ENCODE assay signal across 18 cellular contexts in the genomic region with DNA sequence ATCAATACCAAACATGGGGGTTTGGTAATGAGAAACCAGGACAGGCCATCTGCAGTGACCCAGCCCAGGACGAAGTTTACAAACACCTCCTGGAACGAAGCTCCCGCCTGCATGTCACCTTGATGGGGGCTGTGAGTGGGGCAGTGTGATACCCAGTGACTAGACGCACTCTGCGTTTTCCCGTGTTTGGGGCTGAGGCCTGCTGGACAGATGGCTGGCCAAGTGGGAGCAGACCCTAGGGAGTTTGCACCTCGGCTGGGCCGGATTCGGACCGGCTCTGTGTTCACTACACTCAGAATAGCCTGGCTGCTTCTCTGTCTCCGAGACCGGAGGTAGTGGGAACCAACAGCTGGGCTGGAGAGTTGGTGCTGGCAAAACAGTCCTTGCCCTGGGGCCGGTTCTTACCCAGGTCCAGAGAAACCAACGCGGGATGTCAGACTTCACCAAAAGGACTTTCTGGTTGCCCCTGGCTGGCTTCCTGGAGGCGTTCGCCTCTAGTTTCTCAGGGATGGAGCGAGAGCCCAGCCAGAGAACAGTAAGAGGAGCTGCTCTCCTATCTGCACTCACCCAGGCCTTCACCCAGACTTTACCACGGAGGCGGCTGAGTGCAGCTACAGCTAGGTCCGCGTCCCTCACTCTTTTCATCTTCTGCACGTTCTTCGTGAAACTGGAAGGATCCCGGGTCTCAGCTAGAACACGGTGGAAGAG. TPM values are rescaled to one million over a fixed set of nuclear protein-coding genes. Genes with fewer than 3 reads are reported as not detected.
A peak's percentile ranks its signal among the peaks of the same experiment; 100 is the strongest.
DNase-seq lines count a peak whose midpoint lies in the region; ATAC-seq, FAIRE-seq and TF ChIP-seq lines count a peak whose summit lies in the region.
"Had no signal": no experiment of that assay in that cellular context is flagged by ENCODE, and none has a peak within 500 bp of the region (broad histone marks: within the 10 kb centered on the region; RNA-seq: fewer than 3 reads in every experiment).

No MANE protein-coding gene starts in this region.

- H3K9ac ChIP-seq in mesenchymal stem cell (ENCODE audit: low read length): peak overlapping the region; percentile 48

- H2AFZ ChIP-seq in mesenchymal stem cell (ENCODE audit: low read depth, low read length): no peak overlapping the region
- H2AFZ ChIP-seq: hepatocyte had no signal

- H3K4ac ChIP-seq in mesenchymal stem cell (ENCODE audit: low read depth in 1 of 2, low read length in 2 of 2): no peak overlapping the region

- FAIRE-seq in HTR-8/SVneo (lab: Jason Lieb, UNC): no peak

- H2BK120ac ChIP-seq in mesenchymal stem cell (ENCODE audit: low read depth, low read length): no peak overlapping the region

- H3K79me1 ChIP-seq in mesenchymal stem cell (replicated peaks; ENCODE audit: low read length, poor library complexity, severe bottlenecking): peaks cover 9% of the 10 kb centered on the region

- no peak overlapping the region for H2AK5ac ChIP-seq in mesenchymal stem cell (ENCODE audit: low read length, severe bottlenecking)

- DNase-seq in Right ventricle myocardium inferior (ENCODE audit: missing footprints) (no peak), right atrium auricular region (ENCODE audit: low spot score) (no peak), brain microvascular endothelial cell (no peak), mesenchymal stem cell (no peak), HTR-8/SVneo (ENCODE audit: insufficient read length, low spot score) (no peak), NCI-H1436 (lab: John Stamatoyannopoulos, UW) (no peak)
- DNase-seq: activated naive CD4-positive, alpha-beta T cell treated with anti-CD3 and anti-CD28 coated beads for 36 hours; central memory CD4-positive, alpha-beta T cell; NCI-H524 treated with DMSO at 0.1 percent for 48 hours; SHP77 treated with DMSO at 0.1 percent for 48 hours; stimulated activated CD4-positive, alpha-beta T cell treated with anti-CD3 and anti-CD28 coated beads, Interleukin-12 subunit alpha, Interleukin-12 subunit beta, amount 100 ng/mL, for 4 hours; thyroid gland had no signal

- no peak overlapping the region for H3K14ac ChIP-seq in mesenchymal stem cell (ENCODE audit: low read length in 2 of 2)

- no peak overlapping the region for H3K27ac ChIP-seq in right atrium auricular region
- H3K27ac ChIP-seq in brain microvascular endothelial cell: peak overlapping the region; percentile 74
- peak overlapping the region; percentile 72 for H3K27ac ChIP-seq in mesenchymal stem cell (ENCODE audit: low read length, poor library complexity, severe bottlenecking)
- H3K27ac ChIP-seq: hepatocyte, thyroid gland had no signal

- H2BK12ac ChIP-seq in mesenchymal stem cell (ENCODE audit: low read length in 2 of 2): peak overlapping the region; percentile 37 to 69

- intact Hi-C loops in Right ventricle myocardium inferior (cut with DNase I): no loop called here

- in situ Hi-C loops in brain microvascular endothelial cell (cut with HindIII; ENCODE audit: low pct_ligation_motif_present, low sequenced_read_pairs): no loop called here

- H3K23ac ChIP-seq in mesenchymal stem cell (ENCODE audit: low read length in 2 of 2): peak overlapping the region in 1 of 2 experiments; percentile 48

- H3K4me1 ChIP-seq in right atrium auricular region: peaks cover 0 to 12% of the 10 kb centered on the region in 2 donors
- H3K4me1 ChIP-seq in mesenchymal stem cell (ENCODE audit: control insufficient read depth, insufficient read depth, low read depth, low read length): peaks cover 33% of the 10 kb centered on the region

- H3K9me3 ChIP-seq in right atrium auricular region (no peaks in the 10 kb centered on the region), mesenchymal stem cell (ENCODE audit: control insufficient read depth, low read length) (no peaks in the 10 kb centered on the region)
- H3K9me3 ChIP-seq: thyroid gland had no signal

- H2BK15ac ChIP-seq in mesenchymal stem cell (ENCODE audit: low read depth, poor library complexity, severe bottlenecking): peak overlapping the region; percentile 49

- H4K91ac ChIP-seq in mesenchymal stem cell (ENCODE audit: low read length): peak overlapping the region; percentile 11

- H3K27me3 ChIP-seq in right atrium auricular region (no peaks in the 10 kb centered on the region), brain microvascular endothelial cell (replicated peaks) (no peaks in the 10 kb centered on the region), mesenchymal stem cell (ENCODE audit: control insufficient read depth in 1 of 2, insufficient read depth in 1 of 2, low read length in 2 of 2) (no peaks in the 10 kb centered on the region)
- H3K27me3 ChIP-seq: hepatocyte, thyroid gland had no signal

- no peak overlapping the region for H3K4me2 ChIP-seq in mesenchymal stem cell (ENCODE audit: low read length, poor library complexity, severe bottlenecking)
- H3K4me2 ChIP-seq: hepatocyte had no signal

- peak overlapping the region; percentile 71 for H4K8ac ChIP-seq in mesenchymal stem cell (ENCODE audit: low read length)

- peaks cover 38% of the 10 kb centered on the region for H3K36me3 ChIP-seq in right atrium auricular region
- peaks cover 55% of the 10 kb centered on the region for H3K36me3 ChIP-seq in brain microvascular endothelial cell (replicated peaks)
- H3K36me3 ChIP-seq in mesenchymal stem cell (ENCODE audit: control insufficient read depth in 1 of 2, insufficient read depth in 2 of 2, low read depth in 1 of 2, low read length in 2 of 2): peaks cover 69 to 73% of the 10 kb centered on the region in 2 experiments

- H3K4me3 ChIP-seq in right atrium auricular region: no peak overlapping the region
- H3K4me3 ChIP-seq in brain microvascular endothelial cell (ENCODE audit: low read depth, low read length): no peak overlapping the region
- H3K4me3 ChIP-seq in mesenchymal stem cell (ENCODE audit: insufficient read depth in 1 of 2, low read depth in 1 of 2, low read length in 2 of 2): no peak overlapping the region
- H3K4me3 ChIP-seq: hepatocyte, thyroid gland had no signal

- H2BK5ac ChIP-seq in mesenchymal stem cell (ENCODE audit: low read depth, low read length, poor library complexity, severe bottlenecking): no peak overlapping the region

- ATAC-seq in Right ventricle myocardium inferior (peak; percentile 23), HG03342 (IDR thresholded peaks at IDR 0.05; ENCODE audit: unreplicated experiment) (no peak), GM18861 (IDR thresholded peaks at IDR 0.05; ENCODE audit: unreplicated experiment) (no peak)

- peak overlapping the region; percentile 14 to 58 for H3K18ac ChIP-seq in mesenchymal stem cell (ENCODE audit: low read depth in 1 of 2, low read length in 2 of 2)

- TF ChIP-seq CTCF in right atrium auricular region (IDR thresholded peaks at IDR 0.05) (no peak), brain microvascular endothelial cell (IDR thresholded peaks at IDR 0.05; ENCODE audit: low read depth, low read length, missing control alignments) (no peak)

- 90% methylated on average over 26 of the region's 26 CpGs for WGBS in mesenchymal stem cell

RNA-seq across cellular contexts. Expression of a gene that starts 20.4 kb away (rescaled TPM):
- total RNA-seq in Right ventricle myocardium inferior (32.7 TPM), right atrium auricular region (10 to 100 TPM; 28.4 to 84.8 TPM)
- polyA plus RNA-seq in mesenchymal stem cell (2013, experiment 1 of 2): 78.8 TPM
- polyA plus RNA-seq in mesenchymal stem cell (2013, experiment 2 of 2): 76.6 TPM

RNA-seq across cellular contexts. Expression of a gene that starts 33.8 kb away (rescaled TPM):
- total RNA-seq in Right ventricle myocardium inferior: not detected
- total RNA-seq in right atrium auricular region: not detected
- polyA plus RNA-seq in mesenchymal stem cell (2013, experiment 1 of 2): not detected
- not detected for polyA plus RNA-seq in mesenchymal stem cell (2013, experiment 2 of 2)
- total RNA-seq: activated naive CD4-positive, alpha-beta T cell treated with anti-CD3 and anti-CD28 coated beads for 36 hours; epithelial cell of proximal tubule; hepatocyte; HT-29; liver; thyroid gland had no signal
- polyA plus RNA-seq: hepatocyte, liver had no signal

RNA-seq across cellular contexts. Expression of a gene that starts 50.7 kb away (rescaled TPM):
- total RNA-seq in Right ventricle myocardium inferior (15.9 TPM), right atrium auricular region (10 to 100 TPM; 14.5 to 20.5 TPM)
- 59.6 TPM for polyA plus RNA-seq in mesenchymal stem cell (2013, experiment 1 of 2)
- polyA plus RNA-seq in mesenchymal stem cell (2013, experiment 2 of 2): 58.9 TPM

RNA-seq across cellular contexts. Expression of a gene that starts 50.9 kb away (rescaled TPM):
- total RNA-seq in Right ventricle myocardium inferior: 13.8 TPM
- total RNA-seq in right atrium auricular region: 1 to 10 TPM; 6.3 to 7.6 TPM
- polyA plus RNA-seq in mesenchymal stem cell (2013, experiment 1 of 2): 5.4 TPM
- 5.6 TPM for polyA plus RNA-seq in mesenchymal stem cell (2013, experiment 2 of 2)

Comparison
In these comparisons a context has a peak if more than half of its experiments do, and no peak if none do; other contexts are left out.
1. H3K27ac ChIP-seq: peak in brain microvascular endothelial cell (single experiment) and mesenchymal stem cell (single experiment); none in right atrium auricular region (0 of 2).